28 cellular contexts compared by ENCODE assay signal in the genomic region with DNA sequence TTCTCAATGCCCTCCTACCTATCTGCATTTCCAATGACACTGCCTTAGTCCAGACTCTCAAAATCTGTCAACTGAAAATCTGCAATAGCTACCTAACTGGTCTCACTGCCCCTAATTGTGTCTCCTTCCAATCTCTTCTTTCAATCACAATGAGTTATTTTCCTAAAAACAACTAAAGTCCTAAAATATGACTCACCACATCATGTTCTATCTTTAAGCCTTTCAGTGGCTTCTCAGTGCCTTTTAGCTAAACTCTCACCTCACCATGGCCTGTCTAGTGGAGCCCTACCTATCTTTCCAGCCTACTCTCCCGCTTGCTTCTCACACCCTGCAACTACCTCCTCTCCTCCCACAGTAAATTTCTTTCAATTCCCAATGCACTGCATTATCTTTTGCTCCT.
"Had no signal": no experiment of that assay in that cellular context is flagged by ENCODE, and none has a peak within 500 bp of the region (broad histone marks: within the 10 kb centered on the region; RNA-seq: fewer than 3 reads in every experiment).

No MANE protein-coding gene starts in this region.

- H3K27ac ChIP-seq: SK-N-MC, WERI-Rb-1 had no signal

- DNase-seq: activated CD4-positive, alpha-beta memory T cell treated with anti-CD3 and anti-CD28 coated beads, Interleukin-2, amount 10 ng/mL, durations not matched to agents 7 days and 5 days; activated CD4-positive, alpha-beta T cell treated with anti-CD3 and anti-CD28 coated beads for 36 hours; activated CD4-positive, alpha-beta T cell treated with anti-CD3 and anti-CD28 coated beads, Interleukin-2, amount 50 U/mL, for 1 hour; activated gamma-delta T cell; activated naive CD4-positive, alpha-beta T cell treated with anti-CD3 and anti-CD28 coated beads for 36 hours; activated naive CD8-positive, alpha-beta T cell treated with anti-CD3 and anti-CD28 coated beads for 36 hours; activated T-cell treated with anti-CD3 and anti-CD28 coated beads for 4 hours; activated T-cell treated with anti-CD3 and anti-CD28 coated beads, Interleukin-2, amount 50 U/mL, for 48 hours; caudate nucleus; Kasumi-1; KBM-7; NCI-H1417; NCI-H1930; NCI-H2171; NCI-H2227 treated with DMSO at 0.1 percent for 48 hours; NCI-H526 treated with DMSO at 0.1 percent for 48 hours; NCI-H82; NK-92 treated with Interleukin-12 subunit alpha and Interleukin-12 subunit beta, amount 100 ng/mL, for 24 hours; OCI-M1; RPMI8226; T-cell; T-helper 2 cell; T1000; WERI-Rb-1 had no signal

- ATAC-seq: activated CD4-positive, alpha-beta T cell treated with anti-CD3 and anti-CD28 coated beads for 36 hours; activated T-helper 17 cell treated with anti-CD3 and anti-CD28 coated beads, Interleukin-2, amount 50 U/mL, for 72 hours; Panc1; Right ventricle myocardium inferior; T-cell had no signal

- H3K4me3 ChIP-seq: SK-N-MC had no signal

- H3K36me3 ChIP-seq: WERI-Rb-1 had no signal
